9 cellular contexts compared by ENCODE assay signal in genomic region chr6:114342086-114342825, GRCh38. TPM values are rescaled to one million over a fixed set of nuclear protein-coding genes. Genes with fewer than 3 reads are reported as not detected.
A peak's percentile ranks its signal among the peaks of the same experiment; 100 is the strongest.
DNase-seq lines count a peak whose midpoint lies in the region; ATAC-seq and FAIRE-seq lines count a peak whose summit lies in the region.
"Had no signal": no experiment of that assay in that cellular context is flagged by ENCODE, and none has a peak within 500 bp of the region (broad histone marks: within the 10 kb centered on the region; RNA-seq: fewer than 3 reads in every experiment).

No MANE protein-coding gene starts in this region.

- in situ Hi-C loops in HAP-1 (cut with MboI; ENCODE audit: low sequenced_read_pairs): no loop called here

- H3K4me3 ChIP-seq in HAP-1 (peak overlapping the region; percentile 55), adipocyte (ENCODE audit: low read length) (peak overlapping the region; percentile 80), iPS-20b (ENCODE audit: low read length) (peak overlapping the region; percentile 90), small intestine (ENCODE audit: low read depth in 1 of 2, low read length in 2 of 2) (peak overlapping the region; percentile 15 to 51)

- H3K27ac ChIP-seq in iPS-20b (ENCODE audit: low read length): no peak overlapping the region
- no peak overlapping the region for H3K27ac ChIP-seq in small intestine (ENCODE audit: low read depth in 1 of 2, low read length in 1 of 2)

- H3K4me1 ChIP-seq in HAP-1: peaks cover 27% of the 10 kb centered on the region
- H3K4me1 ChIP-seq in adipocyte (ENCODE audit: control insufficient read depth, insufficient read depth, low read length): peaks cover 8% of the 10 kb centered on the region
- H3K4me1 ChIP-seq in iPS-20b (ENCODE audit: insufficient read depth, low read length): peaks cover 32% of the 10 kb centered on the region
- no peaks in the 10 kb centered on the region for H3K4me1 ChIP-seq in small intestine (ENCODE audit: control insufficient read depth in 2 of 2, insufficient read depth in 1 of 2, low read depth in 1 of 2, low read length in 1 of 2)

- peak; percentile 20 for DNase-seq in 8988T
- peak in 1 of 2 experiments; percentile 60 for DNase-seq in HAP-1 (ENCODE audit: low spot score in 2 of 2)
- DNase-seq in adipocyte (ENCODE audit: low read depth): peak; percentile 75
- DNase-seq in small intestine: peak; percentile 1
- no peak for DNase-seq in effector CD4-positive, alpha-beta T cell
- no peak for DNase-seq in amniotic stem cell (lab: John Stamatoyannopoulos, UW)
- DNase-seq: activated T-cell treated with anti-CD3 and anti-CD28 coated beads, Interleukin-2, amount 50 U/mL, for 4 hours had no signal

- FAIRE-seq in small intestine (lab: Jason Lieb, UNC): no peak

- ATAC-seq in HG03108 (IDR thresholded peaks at IDR 0.05; ENCODE audit: unreplicated experiment): no peak

- H3K36me3 ChIP-seq in HAP-1 (replicated peaks): no peaks in the 10 kb centered on the region
- H3K36me3 ChIP-seq in adipocyte (ENCODE audit: control insufficient read depth, insufficient read depth, low read length, severe bottlenecking): no peaks in the 10 kb centered on the region
- no peaks in the 10 kb centered on the region for H3K36me3 ChIP-seq in iPS-20b (ENCODE audit: insufficient read depth, low read depth, low read length)
- H3K36me3 ChIP-seq in small intestine (ENCODE audit: control insufficient read depth in 2 of 2, insufficient read depth in 2 of 2, low read length in 2 of 2): no peaks in the 10 kb centered on the region

- 1% methylated on average over 62 to 92 of the region's 92 CpGs for WGBS in small intestine, 3 donors

- H3K9ac ChIP-seq in adipocyte (ENCODE audit: low read length) (no peak overlapping the region), iPS-20b (ENCODE audit: low read depth, low read length) (peak overlapping the region; percentile 69; the same call in 1 of the 2 replicates)

- H3K9me3 ChIP-seq in HAP-1: no peaks in the 10 kb centered on the region
- no peaks in the 10 kb centered on the region for H3K9me3 ChIP-seq in adipocyte (ENCODE audit: control insufficient read depth, low read length)
- no peaks in the 10 kb centered on the region for H3K9me3 ChIP-seq in iPS-20b (ENCODE audit: insufficient read depth, low read depth, low read length)
- no peaks in the 10 kb centered on the region for H3K9me3 ChIP-seq in small intestine (ENCODE audit: control insufficient read depth, low read depth)

- H3K27me3 ChIP-seq in HAP-1 (ENCODE audit: low read depth) (no peaks in the 10 kb centered on the region), adipocyte (replicated peaks; ENCODE audit: control insufficient read depth, insufficient read depth, low read length) (peaks cover 12% of the 10 kb centered on the region), iPS-20b (ENCODE audit: insufficient read depth, low read length) (peaks cover 9% of the 10 kb centered on the region; the same call in 1 of the 2 replicates), small intestine (ENCODE audit: control insufficient read depth in 2 of 2, insufficient read depth in 2 of 2, low read length in 2 of 2) (peaks cover 5 to 16% of the 10 kb centered on the region in 2 donors)

RNA-seq across cellular contexts. Expression of gene HS3ST5, which starts 0.6 kb away (rescaled TPM):
- under 1 TPM in 1 of 3 donors, not detected in 2; 0.92 TPM for polyA plus RNA-seq in small intestine

Comparison
In these comparisons a context has a peak if more than half of its experiments do, and no peak if none do; other contexts are left out.
1. DNase-seq: peak in 8988T (single experiment), adipocyte (single experiment) and small intestine (single experiment); none in effector CD4-positive, alpha-beta T cell (single experiment) and amniotic stem cell (single experiment).
2. H3K4me3 ChIP-seq: peak in every context shown above with its lines; median percentile 90 in iPS-20b; 80 in adipocyte; 55 in HAP-1; 33 in small intestine.